In the genomic region with DNA sequence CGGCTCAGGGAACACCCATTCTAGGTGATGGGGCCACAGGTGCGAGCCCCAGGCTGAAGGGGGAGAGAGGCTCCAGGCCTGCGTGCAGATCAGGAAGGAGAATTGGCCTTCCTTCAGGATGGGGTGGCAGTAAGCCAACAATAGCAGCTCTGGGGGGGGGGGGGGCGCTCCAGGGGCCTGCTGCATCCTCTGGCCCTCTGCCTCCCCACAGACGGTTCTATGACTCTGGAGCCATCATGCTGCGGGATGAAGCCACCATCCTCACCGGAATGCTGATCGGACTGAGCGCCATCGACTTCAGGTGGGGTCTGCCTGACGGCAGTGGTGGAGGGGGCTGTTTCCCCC, we compare ENCODE assay signal across 10 cellular contexts. TPM values are rescaled to one million over a fixed set of nuclear protein-coding genes. Genes with fewer than 3 reads are reported as not detected.
A peak's percentile ranks its signal among the peaks of the same experiment; 100 is the strongest.
DNase-seq lines count a peak whose midpoint lies in the region; ATAC-seq and TF ChIP-seq lines count a peak whose summit lies in the region.
"Had no signal": no experiment of that assay in that cellular context is flagged by ENCODE, and none has a peak within 500 bp of the region (broad histone marks: within the 10 kb centered on the region; RNA-seq: fewer than 3 reads in every experiment).

No MANE protein-coding gene starts in this region.

- no peak for DNase-seq in activated CD4-positive, alpha-beta T cell treated with anti-CD3 and anti-CD28 coated beads, Interleukin-2, amount 10 ng/mL, durations not matched to agents 7 days and 5 days
- no peak for DNase-seq in activated CD4-positive, alpha-beta T cell treated with anti-CD3 and anti-CD28 coated beads, Interleukin-2, amount 50 U/mL, for 1 hour
- DNase-seq in chondrocyte (ENCODE audit: low spot score) (no peak), NCI-H774 (lab: John Stamatoyannopoulos, UW) (no peak), DMS153 (lab: John Stamatoyannopoulos, UW) (no peak)
- DNase-seq: activated CD4-positive, alpha-beta T cell treated with anti-CD3 and anti-CD28 coated beads for 48 hours; NCI-H2029 treated with DMSO at 0.1 percent for 48 hours had no signal

- peak overlapping the region; percentile 77 for H3K4me2 ChIP-seq in parathyroid adenoma (ENCODE audit: low read length)

- H3K4me1 ChIP-seq in parathyroid adenoma = peaks cover 13% of the 10 kb centered on the region

- peaks cover 17% of the 10 kb centered on the region for H3K4me1 Mint-ChIP-seq in activated CD4-positive, alpha-beta T cell treated with anti-CD3 and anti-CD28 coated beads, Interleukin-2, amount 10 ng/mL, durations not matched to agents 7 days and 5 days
- H3K4me1 Mint-ChIP-seq in IgD-negative memory B cell = peaks cover 13 to 15% (median 13%) of the 10 kb centered on the region in 3 donors
- peaks cover 11% of the 10 kb centered on the region for H3K4me1 Mint-ChIP-seq in chondrocyte (ENCODE audit: low read depth)

- no peaks in the 10 kb centered on the region for H3K9me3 Mint-ChIP-seq in activated CD4-positive, alpha-beta T cell treated with anti-CD3 and anti-CD28 coated beads, Interleukin-2, amount 10 ng/mL, durations not matched to agents 7 days and 5 days
- H3K9me3 Mint-ChIP-seq in IgD-negative memory B cell = peaks cover 0 to 4% (median 3%) of the 10 kb centered on the region in 3 donors
- H3K9me3 Mint-ChIP-seq in chondrocyte (ENCODE audit: low read depth) = no peaks in the 10 kb centered on the region

- no peak for ATAC-seq in HG03039 (IDR thresholded peaks at IDR 0.05; ENCODE audit: unreplicated experiment)

- no peak overlapping the region for H3K27ac Mint-ChIP-seq in activated CD4-positive, alpha-beta T cell treated with anti-CD3 and anti-CD28 coated beads, Interleukin-2, amount 10 ng/mL, durations not matched to agents 7 days and 5 days
- H3K27ac Mint-ChIP-seq in IgD-negative memory B cell (no peak overlapping the region), chondrocyte (ENCODE audit: unreplicated experiment) (no peak overlapping the region)

- no peaks in the 10 kb centered on the region for H3K9me3 ChIP-seq in parathyroid adenoma (ENCODE audit: control insufficient read depth, low read length)

- H3K9ac ChIP-seq in parathyroid adenoma = no peak overlapping the region

- peaks cover 49% of the 10 kb centered on the region for H3K27me3 Mint-ChIP-seq in activated CD4-positive, alpha-beta T cell treated with anti-CD3 and anti-CD28 coated beads, Interleukin-2, amount 10 ng/mL, durations not matched to agents 7 days and 5 days
- H3K27me3 Mint-ChIP-seq in IgD-negative memory B cell (peaks cover 28% of the 10 kb centered on the region), chondrocyte (ENCODE audit: low read depth) (peaks cover 38% of the 10 kb centered on the region)

- CTCF ChIA-PET in activated CD4-positive, alpha-beta T cell treated with anti-CD3 and anti-CD28 coated beads, Interleukin-2, amount 10 ng/mL, durations not matched to agents 7 days and 5 days (lab: Charles Lee) = no interaction called here

- POLR2A ChIA-PET in activated CD4-positive, alpha-beta T cell treated with anti-CD3 and anti-CD28 coated beads, Interleukin-2, amount 10 ng/mL, durations not matched to agents 7 days and 5 days (lab: Charles Lee) = interaction anchor here (0.6 kb wide), 1 partner anchor 1049 kb away, joined by 3 read pairs; no protein-coding TSS in a partner anchor

- H3K79me2 ChIP-seq in parathyroid adenoma = no peaks in the 10 kb centered on the region

- no peak overlapping the region for H2AFZ ChIP-seq in parathyroid adenoma

- H3K4me3 ChIP-seq in parathyroid adenoma (ENCODE audit: low read depth, low read length) = peak overlapping the region; percentile 37

- no peaks in the 10 kb centered on the region for H3K36me3 ChIP-seq in parathyroid adenoma (ENCODE audit: control insufficient read depth, insufficient read depth, low read length)

- H3K27ac ChIP-seq in parathyroid adenoma = peak overlapping the region; percentile 65

- H3K36me3 Mint-ChIP-seq in activated CD4-positive, alpha-beta T cell treated with anti-CD3 and anti-CD28 coated beads, Interleukin-2, amount 10 ng/mL, durations not matched to agents 7 days and 5 days (ENCODE audit: low read depth) = peaks cover 3% of the 10 kb centered on the region
- H3K36me3 Mint-ChIP-seq in IgD-negative memory B cell = peaks cover 3% of the 10 kb centered on the region
- H3K36me3 Mint-ChIP-seq in chondrocyte (ENCODE audit: low read depth) = peaks cover 3% of the 10 kb centered on the region

- peak overlapping the region; percentile 31 for H3K4me3 Mint-ChIP-seq in activated CD4-positive, alpha-beta T cell treated with anti-CD3 and anti-CD28 coated beads, Interleukin-2, amount 10 ng/mL, durations not matched to agents 7 days and 5 days
- H3K4me3 Mint-ChIP-seq in IgD-negative memory B cell (peak overlapping the region; percentile 53 to 89 (median 60)), chondrocyte (ENCODE audit: unreplicated experiment) (peak overlapping the region; percentile 66)

- TF ChIP-seq CTCF in chondrocyte (IDR thresholded peaks at IDR 0.05) (no peak), parathyroid adenoma (IDR thresholded peaks at IDR 0.05) (no peak)

- no peaks in the 10 kb centered on the region for H3K27me3 ChIP-seq in parathyroid adenoma (ENCODE audit: control insufficient read depth, insufficient read depth, low read length)

RNA-seq across cellular contexts. Expression of gene RUNDC3A, which starts 6.1 kb away (rescaled TPM):
- total RNA-seq in activated CD4-positive, alpha-beta T cell treated with anti-CD3 and anti-CD28 coated beads, Interleukin-2, amount 10 ng/mL, durations not matched to agents 7 days and 5 days = under 1 TPM; 0.10 TPM
- not detected for polyA plus RNA-seq in IgD-negative memory B cell
- 0.40 to 0.77 TPM (median 0.77 TPM) in 3 replicates for total RNA-seq in chondrocyte

RNA-seq across cellular contexts. Expression of gene SLC25A39, which starts 10.1 kb away (rescaled TPM):
- total RNA-seq in activated CD4-positive, alpha-beta T cell treated with anti-CD3 and anti-CD28 coated beads, Interleukin-2, amount 10 ng/mL, durations not matched to agents 7 days and 5 days = 100 to 1,000 TPM; 104 to 107 TPM
- polyA plus RNA-seq in IgD-negative memory B cell = 135 TPM
- total RNA-seq in chondrocyte = 78.6 to 95.5 TPM (median 84.1 TPM) in 3 replicates

RNA-seq across cellular contexts. Expression of gene GRN, which starts 30.6 kb away (rescaled TPM):
- total RNA-seq in activated CD4-positive, alpha-beta T cell treated with anti-CD3 and anti-CD28 coated beads, Interleukin-2, amount 10 ng/mL, durations not matched to agents 7 days and 5 days = 10 to 100 TPM; 61.1 to 70.5 TPM
- polyA plus RNA-seq in IgD-negative memory B cell = 219 TPM
- 340 to 401 TPM (median 342 TPM) in 3 replicates for total RNA-seq in chondrocyte

RNA-seq across cellular contexts. Expression of gene SLC4A1, which starts 46.6 kb away (rescaled TPM):
- total RNA-seq in activated CD4-positive, alpha-beta T cell treated with anti-CD3 and anti-CD28 coated beads, Interleukin-2, amount 10 ng/mL, durations not matched to agents 7 days and 5 days = not detected
- not detected for polyA plus RNA-seq in IgD-negative memory B cell
- total RNA-seq in chondrocyte = not detected in 3 replicates

RNA-seq across cellular contexts. Expression of gene FAM171A2, which starts 49.2 kb away (rescaled TPM):
- total RNA-seq in activated CD4-positive, alpha-beta T cell treated with anti-CD3 and anti-CD28 coated beads, Interleukin-2, amount 10 ng/mL, durations not matched to agents 7 days and 5 days = under 1 TPM in 1 of 2 experiments, not detected in 1; 0.08 TPM
- 0.06 TPM for polyA plus RNA-seq in IgD-negative memory B cell
- total RNA-seq in chondrocyte = 14.8 to 20.6 TPM (median 18.6 TPM) in 3 replicates
